Comparison of ENCODE assay signal across 1 cellular context in the genomic region with DNA sequence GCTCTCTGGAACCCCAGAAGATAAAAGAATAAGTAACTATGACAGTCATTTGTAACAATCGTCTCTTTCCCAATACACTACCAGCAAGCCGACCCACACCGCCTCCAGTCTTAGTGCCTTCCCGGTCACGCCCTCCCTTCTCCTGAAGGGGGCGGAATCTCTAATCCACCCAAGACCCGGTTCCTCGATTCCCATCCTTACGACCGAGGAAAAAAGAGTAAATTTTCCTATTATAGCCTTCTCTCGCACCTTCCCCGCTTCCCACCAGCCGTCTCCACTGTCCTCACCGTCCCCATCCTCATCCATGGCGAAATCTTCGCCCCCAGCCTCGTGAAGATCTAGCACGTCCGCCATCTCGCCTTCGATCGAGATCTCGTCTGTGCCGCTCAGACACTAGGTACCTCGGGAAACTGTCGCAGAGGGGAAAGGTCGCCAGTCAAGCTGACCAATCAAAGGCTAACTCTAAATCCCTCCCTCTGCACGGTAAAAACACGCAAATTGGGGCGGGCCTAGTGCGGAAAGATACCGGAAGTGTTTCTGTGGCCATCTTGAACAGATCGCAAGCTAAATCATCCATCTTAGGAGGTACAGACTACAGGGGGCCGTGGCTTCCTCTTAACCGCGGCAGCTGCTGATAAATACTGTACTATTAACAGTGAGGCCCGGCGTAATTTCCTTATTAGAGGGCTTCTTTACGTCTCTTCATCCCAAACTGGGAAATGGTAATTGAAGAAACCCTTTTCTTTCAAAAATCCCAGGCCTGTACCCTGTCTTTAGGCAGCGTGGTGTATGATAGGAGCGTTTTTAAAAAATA.
TF ChIP-seq lines count a peak whose summit lies in the region.

A gene (minus strand): TSS at position 412 of the 814 bp plus-strand sequence. CDS start 58 bp downstream, at position 354.

TF ChIP-seq in HCT116, 20 proteins besides CTCF, POLR2A, EP300 and RAD21 (continued from another document):
- TF ChIP-seq TCF7L2 (IDR thresholded peaks at IDR 0.05; ENCODE audit: borderline replicate concordance, extremely low read depth, insufficient read depth, insufficient read length) (peak; percentile 17), FOSL1 (IDR thresholded peaks at IDR 0.05; ENCODE audit: low read depth) (peak; percentile 11; the same call in 1 of the 2 replicates), SIN3A (IDR thresholded peaks at IDR 0.05; ENCODE audit: low read depth) (peak; percentile 80), EZH2phosphoT487 (IDR thresholded peaks at IDR 0.05; ENCODE audit: borderline replicate concordance) (no peak), JUND (IDR thresholded peaks at IDR 0.05) (peak; percentile 13; the same call in 1 of the 2 replicates), EGR1 (IDR thresholded peaks at IDR 0.05; ENCODE audit: low read depth) (peak; percentile 80), YY1 (IDR thresholded peaks at IDR 0.05; ENCODE audit: extremely low read depth, insufficient replicate concordance, low read depth, low read length) (peak; percentile 97), SP1 (IDR thresholded peaks at IDR 0.05; ENCODE audit: low read depth) (peak; percentile 93), SRF (IDR thresholded peaks at IDR 0.05; ENCODE audit: low read depth) (peak; percentile 72; the same call in 1 of the 2 replicates), ZNF274 (IDR thresholded peaks at IDR 0.05; ENCODE audit: low read depth, low read length) (no peak), ELF1 (IDR thresholded peaks at IDR 0.05; ENCODE audit: borderline replicate concordance, low read depth) (peak; percentile 86), CBX3 (IDR thresholded peaks at IDR 0.05; ENCODE audit: low read depth) (0 out of 2 replicates have a peak, but pooled peaks have one; percentile 53)
- TF ChIP-seq, protein P1, sequence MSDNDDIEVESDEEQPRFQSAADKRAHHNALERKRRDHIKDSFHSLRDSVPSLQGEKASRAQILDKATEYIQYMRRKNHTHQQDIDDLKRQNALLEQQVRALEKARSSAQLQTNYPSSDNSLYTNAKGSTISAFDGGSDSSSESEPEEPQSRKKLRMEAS (IDR thresholded peaks at IDR 0.05), result peak; percentile 78
